8 cellular contexts compared by ENCODE assay signal in the genomic region with DNA sequence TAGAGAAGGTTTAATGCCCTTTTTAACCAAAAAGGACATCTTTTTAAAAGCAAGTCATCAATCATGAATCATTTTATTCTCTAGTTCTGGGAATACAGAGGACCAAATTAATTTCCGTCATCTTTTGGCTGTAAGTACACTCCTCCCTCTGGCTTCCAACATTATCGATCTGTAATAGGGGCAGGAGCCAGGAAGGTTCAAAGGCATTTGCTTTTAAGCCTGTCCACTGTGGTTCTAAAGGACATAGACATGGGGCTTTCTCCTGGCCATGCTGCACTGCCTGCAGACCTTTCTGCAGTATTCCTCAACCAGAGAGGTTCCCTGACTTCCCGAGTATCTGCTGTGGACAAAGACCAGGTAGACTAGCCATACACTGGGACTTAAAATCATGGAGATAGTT.
"Had no signal": no experiment of that assay in that cellular context is flagged by ENCODE, and none has a peak within 500 bp of the region (broad histone marks: within the 10 kb centered on the region; RNA-seq: fewer than 3 reads in every experiment).

No MANE protein-coding gene starts in this region.

- FAIRE-seq: G401.6, GM12878, GM12891, GM12892, GM18507, GM19239 had no signal

- H3K4me3 ChIP-seq: GM12878 had no signal

- DNase-seq: GDM1, GF-D8 had no signal

- ATAC-seq: GM12878 had no signal
